In the genomic region with DNA sequence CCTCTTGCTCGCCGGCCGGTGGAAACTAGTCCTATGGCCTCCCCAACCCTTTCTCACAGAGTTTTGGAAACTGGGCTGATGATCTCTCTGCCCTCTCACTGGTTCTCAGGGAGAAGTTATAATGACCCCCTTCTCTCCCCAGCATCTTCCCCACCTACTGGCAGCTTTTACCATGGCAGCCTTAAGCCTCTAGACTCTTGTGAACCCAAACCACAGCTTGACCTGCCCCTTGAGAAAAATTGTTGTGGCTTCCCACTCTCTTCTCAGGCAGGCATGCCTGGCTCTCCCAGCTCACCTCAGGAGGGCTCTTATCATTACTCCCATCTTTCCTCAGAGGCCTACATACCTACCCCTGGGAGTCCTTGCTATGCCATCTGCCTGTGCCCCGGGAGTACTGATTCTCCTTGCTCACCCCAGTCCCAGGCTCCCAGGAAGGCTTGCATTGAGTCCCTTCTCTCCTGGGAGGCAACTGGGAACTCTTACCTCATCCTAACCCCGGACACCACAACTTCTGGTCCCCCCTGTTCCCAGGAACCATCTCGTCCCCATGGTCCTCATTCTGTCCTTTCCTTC, we compare ENCODE assay signal across 9 cellular contexts. TPM values are rescaled to one million over a fixed set of nuclear protein-coding genes. Genes with fewer than 3 reads are reported as not detected.
DNase-seq lines count a peak whose midpoint lies in the region; ATAC-seq and TF ChIP-seq lines count a peak whose summit lies in the region.
"Had no signal": no experiment of that assay in that cellular context is flagged by ENCODE, and none has a peak within 500 bp of the region (broad histone marks: within the 10 kb centered on the region; RNA-seq: fewer than 3 reads in every experiment).

No MANE protein-coding gene starts in this region.

- TF ChIP-seq CTCF in CD8-positive, alpha-beta T cell (IDR thresholded peaks at IDR 0.05): no peak
- peak; percentile 19 for TF ChIP-seq CTCF in activated CD8-positive, alpha-beta T cell treated with anti-CD3 and anti-CD28 coated beads for 36 hours (IDR thresholded peaks at IDR 0.05)

- DNase-seq in CD8-positive, alpha-beta T cell: peak in 2 of 7 experiments; percentile 21 to 22
- DNase-seq in HEK293T (ENCODE audit: extremely low spot score) (peak; percentile 19), islet precursor cell (peak; percentile 71), NCI-H748 treated with DMSO at 0.1 percent for 48 hours (lab: John Stamatoyannopoulos, UW) (no peak), DMS53 (lab: John Stamatoyannopoulos, UW) (no peak), ecto neural progenitor cell (ENCODE audit: low spot score) (no peak)
- DNase-seq in activated CD8-positive, alpha-beta T cell treated with anti-CD3 and anti-CD28 coated beads for 36 hours: peak; percentile 30

- intact Hi-C loops in CD8-positive, alpha-beta T cell (cut with DNase I, micrococcal nuclease): loop anchor here in 1 of 2 experiments (5.0 kb wide), 1 partner anchor 145 kb away; a partner anchor contains a TSS
- intact Hi-C loops in activated CD8-positive, alpha-beta T cell treated with anti-CD3 and anti-CD28 coated beads for 36 hours (cut with micrococcal nuclease): loop anchor here (5.0 kb wide), 1 partner anchor 40 kb away; a partner anchor contains a TSS

- H3K4me1 ChIP-seq in CD8-positive, alpha-beta T cell (ENCODE audit: insufficient read depth, low read length): peaks cover 14% of the 10 kb centered on the region
- H3K4me1 ChIP-seq: parathyroid adenoma had no signal

- peak overlapping the region; percentile 99 for H3K4me3 Mint-ChIP-seq in CD8-positive, alpha-beta T cell
- peak overlapping the region; percentile 100 for H3K4me3 Mint-ChIP-seq in activated CD8-positive, alpha-beta T cell treated with anti-CD3 and anti-CD28 coated beads for 36 hours

- H3K36me3 ChIP-seq in CD8-positive, alpha-beta T cell (ENCODE audit: insufficient read depth, low read length): peaks cover 5% of the 10 kb centered on the region

- H3K27me3 Mint-ChIP-seq in CD8-positive, alpha-beta T cell (ENCODE audit: low read depth): no peaks in the 10 kb centered on the region
- no peaks in the 10 kb centered on the region for H3K27me3 Mint-ChIP-seq in activated CD8-positive, alpha-beta T cell treated with anti-CD3 and anti-CD28 coated beads for 36 hours

- H3K27me3 ChIP-seq in CD8-positive, alpha-beta T cell (ENCODE audit: insufficient read depth, low read length): no peaks in the 10 kb centered on the region

- H3K27ac Mint-ChIP-seq in CD8-positive, alpha-beta T cell: peak overlapping the region; percentile 99
- peak overlapping the region; percentile 99 for H3K27ac Mint-ChIP-seq in activated CD8-positive, alpha-beta T cell treated with anti-CD3 and anti-CD28 coated beads for 36 hours

- H3K9me3 ChIP-seq in CD8-positive, alpha-beta T cell (ENCODE audit: low read length): no peaks in the 10 kb centered on the region

- CTCF ChIA-PET in CD8-positive, alpha-beta T cell (lab: Charles Lee): interaction anchor here (1.0 to 2.4 kb wide), 2 partner anchors 39 to 97 kb away, joined by 5 to 6 read pairs; a partner anchor contains a TSS
- CTCF ChIA-PET in HEK293T (lab: Yijun Ruan, JAX): no interaction called here
- CTCF ChIA-PET in activated CD8-positive, alpha-beta T cell treated with anti-CD3 and anti-CD28 coated beads for 36 hours (lab: Charles Lee): interaction anchor here (0.8 to 2.5 kb wide), 3 partner anchors 8 to 52 kb away, joined by 3 to 7 read pairs (median 3); no protein-coding TSS in a partner anchor

- no peak for ATAC-seq in CD8-positive, alpha-beta T cell
- ATAC-seq in activated CD8-positive, alpha-beta T cell treated with anti-CD3 and anti-CD28 coated beads for 36 hours: no peak
- ATAC-seq in GM21786 (IDR thresholded peaks at IDR 0.05; ENCODE audit: unreplicated experiment): no peak

- H3K4me1 Mint-ChIP-seq in CD8-positive, alpha-beta T cell (ENCODE audit: low read depth): peaks cover 51% of the 10 kb centered on the region
- H3K4me1 Mint-ChIP-seq in activated CD8-positive, alpha-beta T cell treated with anti-CD3 and anti-CD28 coated beads for 36 hours (ENCODE audit: low read depth): peaks cover 52% of the 10 kb centered on the region

- no peak overlapping the region for H3K27ac ChIP-seq in CD8-positive, alpha-beta T cell (ENCODE audit: low read depth, low read length)

- no peaks in the 10 kb centered on the region for H3K9me3 Mint-ChIP-seq in CD8-positive, alpha-beta T cell
- no peaks in the 10 kb centered on the region for H3K9me3 Mint-ChIP-seq in activated CD8-positive, alpha-beta T cell treated with anti-CD3 and anti-CD28 coated beads for 36 hours

- H3K36me3 Mint-ChIP-seq in CD8-positive, alpha-beta T cell: peaks cover 47% of the 10 kb centered on the region
- peaks cover 50% of the 10 kb centered on the region for H3K36me3 Mint-ChIP-seq in activated CD8-positive, alpha-beta T cell treated with anti-CD3 and anti-CD28 coated beads for 36 hours (ENCODE audit: low read depth)

- POLR2A ChIA-PET in CD8-positive, alpha-beta T cell (lab: Charles Lee): interaction anchor here (3.1 kb wide), 1 partner anchor 39 kb away, joined by 16 read pairs; a partner anchor contains a TSS
- POLR2A ChIA-PET in HEK293T (lab: Yijun Ruan, JAX): interaction anchor here (0.9 to 1.7 kb wide), 2 partner anchors 9 to 38 kb away, joined by 3 to 5 read pairs; no protein-coding TSS in a partner anchor
- POLR2A ChIA-PET in activated CD8-positive, alpha-beta T cell treated with anti-CD3 and anti-CD28 coated beads for 36 hours (lab: Charles Lee): interaction anchor here (0.7 to 2.2 kb wide), 5 partner anchors 11 to 75 kb away, joined by 3 to 13 read pairs (median 5); a partner anchor contains a TSS

- H3K4me3 ChIP-seq in CD8-positive, alpha-beta T cell (ENCODE audit: low read depth, low read length): no peak overlapping the region

TF ChIP-seq in HEK293T, 16 proteins besides CTCF, POLR2A, EP300 and RAD21:
- TF ChIP-seq, protein P1, sequence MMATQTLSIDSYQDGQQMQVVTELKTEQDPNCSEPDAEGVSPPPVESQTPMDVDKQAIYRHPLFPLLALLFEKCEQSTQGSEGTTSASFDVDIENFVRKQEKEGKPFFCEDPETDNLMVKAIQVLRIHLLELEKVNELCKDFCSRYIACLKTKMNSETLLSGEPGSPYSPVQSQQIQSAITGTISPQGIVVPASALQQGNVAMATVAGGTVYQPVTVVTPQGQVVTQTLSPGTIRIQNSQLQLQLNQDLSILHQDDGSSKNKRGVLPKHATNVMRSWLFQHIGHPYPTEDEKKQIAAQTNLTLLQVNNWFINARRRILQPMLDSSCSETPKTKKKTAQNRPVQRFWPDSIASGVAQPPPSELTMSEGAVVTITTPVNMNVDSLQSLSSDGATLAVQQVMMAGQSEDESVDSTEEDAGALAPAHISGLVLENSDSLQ (IDR thresholded peaks at IDR 0.05): no peak
- TF ChIP-seq ZNF384 (IDR thresholded peaks at IDR 0.05): no peak
- TF ChIP-seq FOXA1 (IDR thresholded peaks at IDR 0.05): no peak
- TF ChIP-seq LEF1 (IDR thresholded peaks at IDR 0.05; ENCODE audit: borderline replicate concordance): no peak
- TF ChIP-seq SUZ12 (IDR thresholded peaks at IDR 0.05): no peak
- no peak for TF ChIP-seq L3MBTL2 (conservative IDR thresholded peaks at IDR 0.05)
- TF ChIP-seq ELF4 (IDR thresholded peaks at IDR 0.05): no peak
- TF ChIP-seq CTBP1 (IDR thresholded peaks at IDR 0.05; ENCODE audit: borderline replicate concordance): no peak
TF ChIP-seq in HEK293T: peak in this region for 0.

RNA-seq across cellular contexts. Expression of a gene that starts 1.6 kb away (rescaled TPM):
- total RNA-seq in CD8-positive, alpha-beta T cell: 10 to 100 TPM; 31.0 to 35.0 TPM
- total RNA-seq in activated CD8-positive, alpha-beta T cell treated with anti-CD3 and anti-CD28 coated beads for 36 hours: 10 to 100 TPM; 28.5 to 29.3 TPM

RNA-seq across cellular contexts. Expression of a gene that starts 38.7 kb away (rescaled TPM):
- total RNA-seq in CD8-positive, alpha-beta T cell: 100 to 1,000 TPM; 100 to 118 TPM
- total RNA-seq in activated CD8-positive, alpha-beta T cell treated with anti-CD3 and anti-CD28 coated beads for 36 hours: 100 to 1,000 TPM; 391 to 396 TPM

RNA-seq across cellular contexts. Expression of a gene that starts 38.8 kb away (rescaled TPM):
- 10 to 100 TPM; 25.5 to 27.1 TPM for total RNA-seq in CD8-positive, alpha-beta T cell
- 10 to 100 TPM; 32.1 to 32.2 TPM for total RNA-seq in activated CD8-positive, alpha-beta T cell treated with anti-CD3 and anti-CD28 coated beads for 36 hours

RNA-seq across cellular contexts. Expression of a gene that starts 51.9 kb away (rescaled TPM):
- total RNA-seq in CD8-positive, alpha-beta T cell: 1 to 10 TPM; 6.1 to 6.5 TPM
- total RNA-seq in activated CD8-positive, alpha-beta T cell treated with anti-CD3 and anti-CD28 coated beads for 36 hours: 1 to 10 TPM; 3.0 to 4.7 TPM

Comparison
In these comparisons a context has a peak if more than half of its experiments do, and no peak if none do; other contexts are left out.
1. DNase-seq: peak in HEK293T (single experiment), activated CD8-positive, alpha-beta T cell treated with anti-CD3 and anti-CD28 coated beads for 36 hours (single experiment) and islet precursor cell (single experiment); none in NCI-H748 treated with DMSO at 0.1 percent for 48 hours (single experiment), DMS53 (single experiment) and ecto neural progenitor cell (single experiment).